8 cellular contexts compared by ENCODE assay signal in the genomic region with DNA sequence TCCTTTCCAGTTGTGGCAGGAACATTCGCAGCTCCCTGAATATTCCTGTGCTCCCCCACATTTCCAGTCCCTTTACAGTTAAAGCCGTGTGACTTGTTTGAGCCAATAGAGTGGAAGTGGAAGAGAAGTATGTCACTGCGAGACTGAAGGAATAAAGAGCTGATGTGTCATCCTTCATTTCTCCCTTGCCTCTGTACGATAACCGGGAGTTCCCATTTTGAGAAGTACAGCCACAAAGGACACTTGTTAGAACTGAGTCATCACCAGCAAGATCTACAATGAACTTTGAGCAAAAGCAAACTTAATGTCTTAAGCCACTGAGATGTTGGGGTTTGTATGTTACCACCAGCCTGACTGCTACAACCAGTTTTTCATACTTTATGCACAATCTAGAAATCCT.
A peak's percentile ranks its signal among the peaks of the same experiment; 100 is the strongest.
DNase-seq lines count a peak whose midpoint lies in the region; ATAC-seq and TF ChIP-seq lines count a peak whose summit lies in the region.

No MANE protein-coding gene starts in this region.

- H3K4me1 Mint-ChIP-seq in CD4-positive, alpha-beta memory T cell = no peaks in the 10 kb centered on the region

- CTCF ChIA-PET in PC-3 (lab: Charles Lee) = no interaction called here
- CTCF ChIA-PET in CD4-positive, alpha-beta memory T cell (lab: Charles Lee; ENCODE audit: partially characterized antibody) = no interaction called here

- no peaks in the 10 kb centered on the region for H3K36me3 Mint-ChIP-seq in CD4-positive, alpha-beta memory T cell

- no peak overlapping the region; the same call in 1 of the 2 replicates for H3K4me2 ChIP-seq in PC-3 (ENCODE audit: low read length)

- peaks cover 0 to 5% (median under 1%) of the 10 kb centered on the region in 8 donors for H3K9me3 Mint-ChIP-seq in CD4-positive, alpha-beta memory T cell

- H3K27ac ChIP-seq in PC-3 (ENCODE audit: low read length) = peak overlapping the region; percentile 60
- H3K27ac ChIP-seq in CD4-positive, alpha-beta memory T cell (ENCODE audit: low read depth, low read length) = no peak overlapping the region

- H3K79me2 ChIP-seq in PC-3 (ENCODE audit: low read length) = no peaks in the 10 kb centered on the region

- no peak overlapping the region for H3K4me3 ChIP-seq in PC-3 (ENCODE audit: low read length)
- no peak overlapping the region for H3K4me3 ChIP-seq in fibroblast of the aortic adventitia (ENCODE audit: low read depth, low read length)
- no peak overlapping the region for H3K4me3 ChIP-seq in CD4-positive, alpha-beta memory T cell (ENCODE audit: low read length in 2 of 2)

- H2AFZ ChIP-seq in PC-3 (ENCODE audit: low read length) = peak overlapping the region; percentile 49

- POLR2A ChIA-PET in PC-3 (lab: Charles Lee; ENCODE audit: unreplicated experiment) = interaction anchor here (0.5 to 0.6 kb wide), 2 partner anchors 152 to 1992 kb away, joined by 3 to 5 read pairs; no protein-coding TSS in a partner anchor
- POLR2A ChIA-PET in CD4-positive, alpha-beta memory T cell (lab: Charles Lee; ENCODE audit: partially characterized antibody) = no interaction called here

- H3K4me3 Mint-ChIP-seq in CD4-positive, alpha-beta memory T cell = no peak overlapping the region

- H3K27ac Mint-ChIP-seq in CD4-positive, alpha-beta memory T cell = no peak overlapping the region

- DNase-seq in GDM1 (lab: John Stamatoyannopoulos, UW) (peak; percentile 63), PC-3 (peak; percentile 80), fibroblast of the aortic adventitia (ENCODE audit: low read depth) (peak; percentile 32), NK-92 (lab: John Stamatoyannopoulos, UW; ENCODE audit: unreplicated experiment) (no peak), NCI-H345 treated with DMSO at 0.1 percent for 48 hours (lab: John Stamatoyannopoulos, UW; ENCODE audit: unreplicated experiment) (no peak)
- DNase-seq in stimulated activated naive CD4-positive, alpha-beta T cell (lab: John Stamatoyannopoulos, UW) = no peak
- no peak for DNase-seq in CD4-positive, alpha-beta memory T cell

- no peaks in the 10 kb centered on the region for H3K9me3 ChIP-seq in PC-3 (ENCODE audit: low read length)
- no peaks in the 10 kb centered on the region for H3K9me3 ChIP-seq in CD4-positive, alpha-beta memory T cell (ENCODE audit: control insufficient read depth in 1 of 2, low read length in 2 of 2)

- H3K4me1 ChIP-seq in PC-3 (ENCODE audit: insufficient read depth, low read length) = peaks cover 12% of the 10 kb centered on the region
- H3K4me1 ChIP-seq in CD4-positive, alpha-beta memory T cell (ENCODE audit: insufficient read depth, low read length) = no peaks in the 10 kb centered on the region

- intact Hi-C loops in PC-3 (cut with micrococcal nuclease) = no loop called here
- intact Hi-C loops in CD4-positive, alpha-beta memory T cell (cut with micrococcal nuclease) = no loop called here

- H3K36me3 ChIP-seq in PC-3 (ENCODE audit: low read depth, low read length) = no peaks in the 10 kb centered on the region
- H3K36me3 ChIP-seq in CD4-positive, alpha-beta memory T cell (ENCODE audit: insufficient read depth, low read length) = no peaks in the 10 kb centered on the region

- H3K27me3 ChIP-seq in PC-3 (ENCODE audit: low read length) = no peaks in the 10 kb centered on the region
- no peaks in the 10 kb centered on the region for H3K27me3 ChIP-seq in CD4-positive, alpha-beta memory T cell (ENCODE audit: insufficient read depth, low read length)

- ATAC-seq in HG02678 (IDR thresholded peaks at IDR 0.05; ENCODE audit: unreplicated experiment) (peak; percentile 88), PC-3 (peak; percentile 99)

- TF ChIP-seq CTCF in PC-3 (conservative IDR thresholded peaks at IDR 0.05; ENCODE audit: low read depth, low read length) (no peak), fibroblast of the aortic adventitia (IDR thresholded peaks at IDR 0.05; ENCODE audit: insufficient read depth, low read length) (no peak)

- no peak overlapping the region for H3K9ac ChIP-seq in PC-3 (ENCODE audit: low read length)

- no peaks in the 10 kb centered on the region for H4K20me1 ChIP-seq in PC-3 (ENCODE audit: low read length)

- peaks cover 2 to 3% of the 10 kb centered on the region in 2 donors for H3K27me3 Mint-ChIP-seq in CD4-positive, alpha-beta memory T cell

- H3K9me2 ChIP-seq in PC-3 (replicated peaks; ENCODE audit: low read length) = no peaks in the 10 kb centered on the region

- no peaks in the 10 kb centered on the region for H3F3A ChIP-seq in PC-3 (ENCODE audit: low read length, unreplicated experiment)

- BruUV-seq in PC-3 (replicated peaks; lab: Mats Ljungman, UMichigan) = no TSS peak

Comparison
In these comparisons a context has a peak if more than half of its experiments do, and no peak if none do; other contexts are left out.
1. DNase-seq: peak in GDM1 (single experiment), PC-3 (single experiment) and fibroblast of the aortic adventitia (single experiment); none in NK-92 (single experiment), stimulated activated naive CD4-positive, alpha-beta T cell (0 of 6), NCI-H345 treated with DMSO at 0.1 percent for 48 hours (single experiment) and CD4-positive, alpha-beta memory T cell (0 of 5).